2 cellular contexts compared by ENCODE assay signal in genomic region chr6:47651505-47651944, GRCh38.
TF ChIP-seq lines count a peak whose summit lies in the region.

No MANE protein-coding gene starts in this region.

TF ChIP-seq in IMR-90, 13 proteins besides CTCF, POLR2A, EP300 and RAD21:
- TF ChIP-seq RFX5 (IDR thresholded peaks at IDR 0.05; ENCODE audit: low read depth, low read length): no peak
- TF ChIP-seq BHLHE40 (IDR thresholded peaks at IDR 0.05; ENCODE audit: low read depth, low read length): peak; percentile 23; the same call in 1 of the 2 replicates
- TF ChIP-seq CEBPB (IDR thresholded peaks at IDR 0.05; ENCODE audit: low read depth, low read length): peak; percentile 79; the same call in 1 of the 2 replicates

TF ChIP-seq in K562, 482 proteins besides CTCF, POLR2A, EP300 and RAD21:
- 0 out of 2 replicates have a peak, but pooled peaks have one; percentile 15 for TF ChIP-seq SMAD4 (CRISPR knock-in tag; conservative IDR thresholded peaks at IDR 0.05)
- no peak for TF ChIP-seq CAMTA2 (CRISPR knock-in tag; conservative IDR thresholded peaks at IDR 0.05)
- TF ChIP-seq, protein P1, sequence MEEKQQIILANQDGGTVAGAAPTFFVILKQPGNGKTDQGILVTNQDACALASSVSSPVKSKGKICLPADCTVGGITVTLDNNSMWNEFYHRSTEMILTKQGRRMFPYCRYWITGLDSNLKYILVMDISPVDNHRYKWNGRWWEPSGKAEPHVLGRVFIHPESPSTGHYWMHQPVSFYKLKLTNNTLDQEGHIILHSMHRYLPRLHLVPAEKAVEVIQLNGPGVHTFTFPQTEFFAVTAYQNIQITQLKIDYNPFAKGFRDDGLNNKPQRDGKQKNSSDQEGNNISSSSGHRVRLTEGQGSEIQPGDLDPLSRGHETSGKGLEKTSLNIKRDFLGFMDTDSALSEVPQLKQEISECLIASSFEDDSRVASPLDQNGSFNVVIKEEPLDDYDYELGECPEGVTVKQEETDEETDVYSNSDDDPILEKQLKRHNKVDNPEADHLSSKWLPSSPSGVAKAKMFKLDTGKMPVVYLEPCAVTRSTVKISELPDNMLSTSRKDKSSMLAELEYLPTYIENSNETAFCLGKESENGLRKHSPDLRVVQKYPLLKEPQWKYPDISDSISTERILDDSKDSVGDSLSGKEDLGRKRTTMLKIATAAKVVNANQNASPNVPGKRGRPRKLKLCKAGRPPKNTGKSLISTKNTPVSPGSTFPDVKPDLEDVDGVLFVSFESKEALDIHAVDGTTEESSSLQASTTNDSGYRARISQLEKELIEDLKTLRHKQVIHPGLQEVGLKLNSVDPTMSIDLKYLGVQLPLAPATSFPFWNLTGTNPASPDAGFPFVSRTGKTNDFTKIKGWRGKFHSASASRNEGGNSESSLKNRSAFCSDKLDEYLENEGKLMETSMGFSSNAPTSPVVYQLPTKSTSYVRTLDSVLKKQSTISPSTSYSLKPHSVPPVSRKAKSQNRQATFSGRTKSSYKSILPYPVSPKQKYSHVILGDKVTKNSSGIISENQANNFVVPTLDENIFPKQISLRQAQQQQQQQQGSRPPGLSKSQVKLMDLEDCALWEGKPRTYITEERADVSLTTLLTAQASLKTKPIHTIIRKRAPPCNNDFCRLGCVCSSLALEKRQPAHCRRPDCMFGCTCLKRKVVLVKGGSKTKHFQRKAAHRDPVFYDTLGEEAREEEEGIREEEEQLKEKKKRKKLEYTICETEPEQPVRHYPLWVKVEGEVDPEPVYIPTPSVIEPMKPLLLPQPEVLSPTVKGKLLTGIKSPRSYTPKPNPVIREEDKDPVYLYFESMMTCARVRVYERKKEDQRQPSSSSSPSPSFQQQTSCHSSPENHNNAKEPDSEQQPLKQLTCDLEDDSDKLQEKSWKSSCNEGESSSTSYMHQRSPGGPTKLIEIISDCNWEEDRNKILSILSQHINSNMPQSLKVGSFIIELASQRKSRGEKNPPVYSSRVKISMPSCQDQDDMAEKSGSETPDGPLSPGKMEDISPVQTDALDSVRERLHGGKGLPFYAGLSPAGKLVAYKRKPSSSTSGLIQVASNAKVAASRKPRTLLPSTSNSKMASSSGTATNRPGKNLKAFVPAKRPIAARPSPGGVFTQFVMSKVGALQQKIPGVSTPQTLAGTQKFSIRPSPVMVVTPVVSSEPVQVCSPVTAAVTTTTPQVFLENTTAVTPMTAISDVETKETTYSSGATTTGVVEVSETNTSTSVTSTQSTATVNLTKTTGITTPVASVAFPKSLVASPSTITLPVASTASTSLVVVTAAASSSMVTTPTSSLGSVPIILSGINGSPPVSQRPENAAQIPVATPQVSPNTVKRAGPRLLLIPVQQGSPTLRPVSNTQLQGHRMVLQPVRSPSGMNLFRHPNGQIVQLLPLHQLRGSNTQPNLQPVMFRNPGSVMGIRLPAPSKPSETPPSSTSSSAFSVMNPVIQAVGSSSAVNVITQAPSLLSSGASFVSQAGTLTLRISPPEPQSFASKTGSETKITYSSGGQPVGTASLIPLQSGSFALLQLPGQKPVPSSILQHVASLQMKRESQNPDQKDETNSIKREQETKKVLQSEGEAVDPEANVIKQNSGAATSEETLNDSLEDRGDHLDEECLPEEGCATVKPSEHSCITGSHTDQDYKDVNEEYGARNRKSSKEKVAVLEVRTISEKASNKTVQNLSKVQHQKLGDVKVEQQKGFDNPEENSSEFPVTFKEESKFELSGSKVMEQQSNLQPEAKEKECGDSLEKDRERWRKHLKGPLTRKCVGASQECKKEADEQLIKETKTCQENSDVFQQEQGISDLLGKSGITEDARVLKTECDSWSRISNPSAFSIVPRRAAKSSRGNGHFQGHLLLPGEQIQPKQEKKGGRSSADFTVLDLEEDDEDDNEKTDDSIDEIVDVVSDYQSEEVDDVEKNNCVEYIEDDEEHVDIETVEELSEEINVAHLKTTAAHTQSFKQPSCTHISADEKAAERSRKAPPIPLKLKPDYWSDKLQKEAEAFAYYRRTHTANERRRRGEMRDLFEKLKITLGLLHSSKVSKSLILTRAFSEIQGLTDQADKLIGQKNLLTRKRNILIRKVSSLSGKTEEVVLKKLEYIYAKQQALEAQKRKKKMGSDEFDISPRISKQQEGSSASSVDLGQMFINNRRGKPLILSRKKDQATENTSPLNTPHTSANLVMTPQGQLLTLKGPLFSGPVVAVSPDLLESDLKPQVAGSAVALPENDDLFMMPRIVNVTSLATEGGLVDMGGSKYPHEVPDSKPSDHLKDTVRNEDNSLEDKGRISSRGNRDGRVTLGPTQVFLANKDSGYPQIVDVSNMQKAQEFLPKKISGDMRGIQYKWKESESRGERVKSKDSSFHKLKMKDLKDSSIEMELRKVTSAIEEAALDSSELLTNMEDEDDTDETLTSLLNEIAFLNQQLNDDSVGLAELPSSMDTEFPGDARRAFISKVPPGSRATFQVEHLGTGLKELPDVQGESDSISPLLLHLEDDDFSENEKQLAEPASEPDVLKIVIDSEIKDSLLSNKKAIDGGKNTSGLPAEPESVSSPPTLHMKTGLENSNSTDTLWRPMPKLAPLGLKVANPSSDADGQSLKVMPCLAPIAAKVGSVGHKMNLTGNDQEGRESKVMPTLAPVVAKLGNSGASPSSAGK (IDR thresholded peaks at IDR 0.05): peak; percentile 61; the same call in 1 of the 2 replicates
- TF ChIP-seq POU5F1 (IDR thresholded peaks at IDR 0.05; ENCODE audit: borderline replicate concordance, low read depth, low read length, partially characterized antibody): no peak
- no peak for TF ChIP-seq TOE1 (IDR thresholded peaks at IDR 0.05; ENCODE audit: borderline replicate concordance)
- no peak for TF ChIP-seq TOE1 (CRISPR knock-in tag; IDR thresholded peaks at IDR 0.05; ENCODE audit: borderline replicate concordance, low read depth)
- TF ChIP-seq YBX1 (IDR thresholded peaks at IDR 0.05): no peak
- TF ChIP-seq ZNF24 (IDR thresholded peaks at IDR 0.05): no peak
- peak; percentile 68 for TF ChIP-seq FOSL1 (tag; conservative IDR thresholded peaks at IDR 0.05)
